Comparison of ENCODE assay signal across 19 cellular contexts in the genomic region with DNA sequence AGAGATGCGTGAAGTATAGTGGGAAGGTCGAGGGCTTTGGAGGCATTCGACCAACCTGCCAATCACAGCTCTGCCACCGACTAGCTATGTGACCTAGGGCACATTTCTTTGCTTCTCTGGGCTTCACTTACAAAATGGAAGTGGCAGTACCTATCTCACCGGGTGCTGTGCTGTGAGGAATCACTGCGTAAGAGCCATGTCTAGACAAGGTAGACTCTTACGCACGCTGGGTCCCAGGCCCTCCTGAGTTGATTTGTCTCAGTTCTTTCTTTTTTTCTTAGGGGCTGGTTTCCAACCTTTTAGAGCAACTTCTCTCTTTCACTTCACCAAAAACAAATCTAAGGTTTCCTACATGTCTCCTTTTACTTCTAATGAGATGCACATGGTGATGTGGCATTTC. TPM values are rescaled to one million over a fixed set of nuclear protein-coding genes. Genes with fewer than 3 reads are reported as not detected.
"Had no signal": no experiment of that assay in that cellular context is flagged by ENCODE, and none has a peak within 500 bp of the region (broad histone marks: within the 10 kb centered on the region; RNA-seq: fewer than 3 reads in every experiment).

No MANE protein-coding gene starts in this region.

- H3K27ac Mint-ChIP-seq: activated CD4-positive, alpha-beta T cell treated with anti-CD3 and anti-CD28 coated beads, Interleukin-2, amount 10 ng/mL, durations not matched to agents 24 days and 14 days; activated naive CD8-positive, alpha-beta T cell treated with anti-CD3 and anti-CD28 coated beads for 36 hours; activated T-helper 1 cell treated with anti-CD3 and anti-CD28 coated beads, Interleukin-12 subunit alpha, Interleukin-12 subunit beta, Interleukin-2, Interleukin-4 antibody, amounts not matched to agents 30 ng/mL and 10 ng/mL and 1 ng/mL, durations not matched to agents 14 hours and 24 hours and 36 hours; natural killer cell; stimulated activated effector memory CD8-positive, alpha-beta T cell treated with anti-CD3 and anti-CD28 coated beads, Interleukin-12 subunit alpha, Interleukin-12 subunit beta, amount 100 ng/mL, for 72 hours; T-helper 17 cell; WTC11 had no signal

- H3K4me1 ChIP-seq: left lung, tibial nerve had no signal

- H3K9me3 ChIP-seq: body of pancreas, esophagus muscularis mucosa, left lung, tibial nerve had no signal

- H3K27ac ChIP-seq: esophagus muscularis mucosa, hepatocyte, left lung, tibial nerve had no signal

- H3K4me1 Mint-ChIP-seq: activated CD4-positive, alpha-beta T cell treated with anti-CD3 and anti-CD28 coated beads, Interleukin-2, amount 10 ng/mL, durations not matched to agents 24 days and 14 days; activated naive CD8-positive, alpha-beta T cell treated with anti-CD3 and anti-CD28 coated beads for 36 hours; natural killer cell had no signal

- H3K4me2 ChIP-seq: hepatocyte had no signal

- H3K4me3 ChIP-seq: body of pancreas, esophagus muscularis mucosa, hepatocyte, left lung, tibial nerve had no signal

- H3K36me3 Mint-ChIP-seq: activated naive CD8-positive, alpha-beta T cell treated with anti-CD3 and anti-CD28 coated beads for 36 hours; natural killer cell; stimulated activated effector memory CD8-positive, alpha-beta T cell treated with anti-CD3 and anti-CD28 coated beads, Interleukin-12 subunit alpha, Interleukin-12 subunit beta, amount 100 ng/mL, for 72 hours; WTC11 had no signal

- ATAC-seq: left lung; natural killer cell; stimulated activated effector memory CD8-positive, alpha-beta T cell treated with anti-CD3 and anti-CD28 coated beads, Interleukin-12 subunit alpha, Interleukin-12 subunit beta, amount 100 ng/mL, for 72 hours; T-helper 17 cell; WTC11 had no signal

- H3K27me3 ChIP-seq: body of pancreas, esophagus muscularis mucosa, hepatocyte, left lung, tibial nerve had no signal

- DNase-seq: activated CD4-positive, alpha-beta T cell treated with anti-CD3 and anti-CD28 coated beads, Interleukin-2, amount 10 ng/mL, durations not matched to agents 24 days and 14 days; activated naive CD8-positive, alpha-beta T cell treated with anti-CD3 and anti-CD28 coated beads for 36 hours; amygdala; central memory CD4-positive, alpha-beta T cell; cortex of kidney; effector CD4-positive, alpha-beta T cell; left lung; mammary epithelial cell; natural killer cell; posterior cingulate gyrus; T-helper 17 cell had no signal

- H3K9me3 Mint-ChIP-seq: activated CD4-positive, alpha-beta T cell treated with anti-CD3 and anti-CD28 coated beads, Interleukin-2, amount 10 ng/mL, durations not matched to agents 24 days and 14 days; activated naive CD8-positive, alpha-beta T cell treated with anti-CD3 and anti-CD28 coated beads for 36 hours; activated T-helper 1 cell treated with anti-CD3 and anti-CD28 coated beads, Interleukin-12 subunit alpha, Interleukin-12 subunit beta, Interleukin-2, Interleukin-4 antibody, amounts not matched to agents 30 ng/mL and 10 ng/mL and 1 ng/mL, durations not matched to agents 14 hours and 24 hours and 36 hours; natural killer cell; stimulated activated effector memory CD8-positive, alpha-beta T cell treated with anti-CD3 and anti-CD28 coated beads, Interleukin-12 subunit alpha, Interleukin-12 subunit beta, amount 100 ng/mL, for 72 hours had no signal

- H3K4me3 Mint-ChIP-seq: activated CD4-positive, alpha-beta T cell treated with anti-CD3 and anti-CD28 coated beads, Interleukin-2, amount 10 ng/mL, durations not matched to agents 24 days and 14 days; activated naive CD8-positive, alpha-beta T cell treated with anti-CD3 and anti-CD28 coated beads for 36 hours; activated T-helper 1 cell treated with anti-CD3 and anti-CD28 coated beads, Interleukin-12 subunit alpha, Interleukin-12 subunit beta, Interleukin-2, Interleukin-4 antibody, amounts not matched to agents 30 ng/mL and 10 ng/mL and 1 ng/mL, durations not matched to agents 14 hours and 24 hours and 36 hours; natural killer cell; stimulated activated effector memory CD8-positive, alpha-beta T cell treated with anti-CD3 and anti-CD28 coated beads, Interleukin-12 subunit alpha, Interleukin-12 subunit beta, amount 100 ng/mL, for 72 hours; WTC11 had no signal

- H3K36me3 ChIP-seq: esophagus muscularis mucosa, left lung, tibial nerve had no signal

- H3K27me3 Mint-ChIP-seq: activated naive CD8-positive, alpha-beta T cell treated with anti-CD3 and anti-CD28 coated beads for 36 hours had no signal

- FAIRE-seq: keratinocyte had no signal

RNA-seq across cellular contexts. Expression of a gene that starts 18.8 kb away (rescaled TPM):
- total RNA-seq: natural killer cell, T-helper 17 cell had no signal
